ENCODE assay signal across 39 cellular contexts in the genomic region with DNA sequence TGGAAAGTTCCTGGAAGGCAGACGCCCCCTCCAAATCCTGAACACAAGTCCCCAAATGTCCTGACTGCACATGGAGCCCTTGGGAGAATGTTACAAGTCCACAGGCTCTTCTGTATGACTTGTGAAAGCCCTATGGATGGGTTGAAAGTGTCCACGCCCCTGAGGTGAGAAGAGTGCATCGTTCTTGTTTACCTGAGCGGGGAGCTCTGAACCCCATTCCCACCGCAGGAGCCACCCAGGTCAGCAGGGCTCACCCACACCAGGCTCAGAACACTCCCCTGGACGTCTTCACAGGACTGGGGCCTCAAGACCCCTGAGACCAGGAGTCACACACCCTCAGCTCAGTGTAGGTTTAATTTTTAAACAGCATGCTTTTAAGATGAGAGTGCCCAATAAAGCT.
"Had no signal": no experiment of that assay in that cellular context is flagged by ENCODE, and none has a peak within 500 bp of the region (broad histone marks: within the 10 kb centered on the region; RNA-seq: fewer than 3 reads in every experiment).

No MANE protein-coding gene starts in this region.

- H3K9me3 Mint-ChIP-seq: activated CD4-positive, alpha-beta memory T cell treated with anti-CD3 and anti-CD28 coated beads, Interleukin-2, amount 10 ng/mL, durations not matched to agents 7 days and 5 days; activated naive CD4-positive, alpha-beta T cell treated with anti-CD3 and anti-CD28 coated beads, Interleukin-2, amount 10 ng/mL, durations not matched to agents 7 days and 5 days; activated naive CD8-positive, alpha-beta T cell treated with anti-CD3 and anti-CD28 coated beads, Interleukin-2, amount 10 ng/mL, durations not matched to agents 7 days and 5 days; activated naive CD8-positive, alpha-beta T cell treated with anti-CD3 and anti-CD28 coated beads, Interleukin-2, amount 50 U/mL, for 24 hours; activated T-cell treated with anti-CD3 and anti-CD28 coated beads, Interleukin-2, amount 50 U/mL, for 24 hours; activated T-helper 2 cell treated with anti-CD3 and anti-CD28 coated beads, Interferon-gamma antibody, Interleukin-2, Interleukin-4, amounts not matched to agents 10 μg/mL and 5 μg/mL and 100 μg/mL, durations not matched to agents 14 hours and 24 hours and 36 hours; brain; central memory CD8-positive, alpha-beta T cell; T-helper 1 cell treated with Interleukin-12 subunit alpha and Interleukin-12 subunit beta and Interleukin-4 antibody, amounts not matched to agents 30 μg/mL and 1 μg/mL, for 36 hours; T-helper 2 cell treated with Interferon-gamma antibody and Interleukin-4, amounts not matched to agents 5 μg/mL and 100 μg/mL, for 36 hours had no signal

- DNase-seq: activated CD4-positive, alpha-beta memory T cell treated with anti-CD3 and anti-CD28 coated beads, Interleukin-2, amount 10 ng/mL, durations not matched to agents 7 days and 5 days; activated CD4-positive, alpha-beta T cell treated with anti-CD3 and anti-CD28 coated beads for 1 hour; activated CD4-positive, alpha-beta T cell treated with anti-CD3 and anti-CD28 coated beads for 36 hours; activated CD4-positive, alpha-beta T cell treated with anti-CD3 and anti-CD28 coated beads for 48 hours; activated CD4-positive, alpha-beta T cell treated with anti-CD3 and anti-CD28 coated beads, Interleukin-2, amount 50 U/mL, for 1 hour; activated CD4-positive, alpha-beta T cell treated with anti-CD3 and anti-CD28 coated beads, Interleukin-2, amount 50 U/mL, for 48 hours; activated CD4-positive, CD25-positive, alpha-beta regulatory T cell; activated CD8-positive, alpha-beta memory T cell treated with anti-CD3 and anti-CD28 coated beads for 24 hours; activated CD8-positive, alpha-beta memory T cell treated with anti-CD3 and anti-CD28 coated beads, Interleukin-2, amount 10 ng/mL, durations not matched to agents 7 days and 5 days; activated CD8-positive, alpha-beta memory T cell treated with anti-CD3 and anti-CD28 coated beads, Interleukin-2, amount 50 U/mL, for 48 hours; activated CD8-positive, alpha-beta T cell treated with anti-CD3 and anti-CD28 coated beads, Interleukin-2, amount 10 ng/mL, durations not matched to agents 7 days and 5 days; activated effector memory CD4-positive, alpha-beta T cell treated with Interleukin-2 at 50 U/mL for 16 hours; activated gamma-delta T cell; activated naive CD4-positive, alpha-beta T cell treated with anti-CD3 and anti-CD28 coated beads, Interleukin-2, amount 10 ng/mL, durations not matched to agents 7 days and 5 days; activated naive CD4-positive, alpha-beta T cell treated with Interleukin-2 at 50 U/mL for 16 hours; activated naive CD8-positive, alpha-beta T cell treated with anti-CD3 and anti-CD28 coated beads, Interleukin-2, amount 10 ng/mL, durations not matched to agents 7 days and 5 days; activated naive CD8-positive, alpha-beta T cell treated with anti-CD3 and anti-CD28 coated beads, Interleukin-2, amount 50 U/mL, for 24 hours; activated T-cell treated with anti-CD3 and anti-CD28 coated beads, Interleukin-2, amount 50 U/mL, for 24 hours; activated T-cell treated with anti-CD3 and anti-CD28 coated beads, Interleukin-2, amount 50 U/mL, for 48 hours; amygdala; anterior cingulate cortex; caudate nucleus; cerebellar nuclear complex; T-helper 1 cell; T-helper 2 cell; T-helper 9 cell had no signal

- H3K4me3 ChIP-seq: ascending aorta, cardiac muscle cell had no signal

- H3K9me3 ChIP-seq: ascending aorta had no signal

- H3K36me3 Mint-ChIP-seq: activated CD8-positive, alpha-beta memory T cell treated with anti-CD3 and anti-CD28 coated beads, Interleukin-2, amount 10 ng/mL, durations not matched to agents 7 days and 5 days; activated naive CD4-positive, alpha-beta T cell treated with anti-CD3 and anti-CD28 coated beads, Interleukin-2, amount 10 ng/mL, durations not matched to agents 7 days and 5 days; activated naive CD4-positive, alpha-beta T cell treated with anti-CD3 and anti-CD28 coated beads, Interleukin-2, amount 50 U/mL, for 24 hours; activated naive CD8-positive, alpha-beta T cell; activated naive CD8-positive, alpha-beta T cell treated with anti-CD3 and anti-CD28 coated beads, Interleukin-2, amount 10 ng/mL, durations not matched to agents 7 days and 5 days; brain had no signal

- H3K27ac ChIP-seq: ascending aorta, cardiac muscle cell, VCaP had no signal

- H3K36me3 ChIP-seq: ascending aorta, cardiac muscle cell had no signal

- FAIRE-seq: bronchial epithelial cell, TTC549 had no signal

- H3K27me3 ChIP-seq: ascending aorta, cardiac muscle cell had no signal

- H3K4me3 Mint-ChIP-seq: activated CD4-positive, alpha-beta memory T cell treated with anti-CD3 and anti-CD28 coated beads, Interleukin-2, amount 10 ng/mL, durations not matched to agents 7 days and 5 days; activated CD4-positive, alpha-beta T cell treated with anti-CD3 and anti-CD28 coated beads for 36 hours; activated CD8-positive, alpha-beta memory T cell treated with anti-CD3 and anti-CD28 coated beads, Interleukin-2, amount 10 ng/mL, durations not matched to agents 7 days and 5 days; activated CD8-positive, alpha-beta T cell treated with anti-CD3 and anti-CD28 coated beads, Interleukin-2, amount 10 ng/mL, durations not matched to agents 7 days and 5 days; activated naive CD4-positive, alpha-beta T cell treated with anti-CD3 and anti-CD28 coated beads, Interleukin-2, amount 10 ng/mL, durations not matched to agents 7 days and 5 days; activated naive CD4-positive, alpha-beta T cell treated with anti-CD3 and anti-CD28 coated beads, Interleukin-2, amount 50 U/mL, for 24 hours; activated naive CD8-positive, alpha-beta T cell; activated naive CD8-positive, alpha-beta T cell treated with anti-CD3 and anti-CD28 coated beads, Interleukin-2, amount 10 ng/mL, durations not matched to agents 7 days and 5 days; activated naive CD8-positive, alpha-beta T cell treated with anti-CD3 and anti-CD28 coated beads, Interleukin-2, amount 50 U/mL, for 24 hours; activated T-cell treated with anti-CD3 and anti-CD28 coated beads, Interleukin-2, amount 50 U/mL, for 24 hours; brain; central memory CD8-positive, alpha-beta T cell; T-helper 1 cell treated with Interleukin-12 subunit alpha and Interleukin-12 subunit beta and Interleukin-4 antibody, amounts not matched to agents 30 μg/mL and 1 μg/mL, for 36 hours; T-helper 2 cell treated with Interferon-gamma antibody and Interleukin-4, amounts not matched to agents 5 μg/mL and 100 μg/mL, for 36 hours had no signal

- H3K27ac Mint-ChIP-seq: activated CD4-positive, alpha-beta memory T cell treated with anti-CD3 and anti-CD28 coated beads, Interleukin-2, amount 10 ng/mL, durations not matched to agents 7 days and 5 days; activated CD4-positive, alpha-beta T cell treated with anti-CD3 and anti-CD28 coated beads for 36 hours; activated CD8-positive, alpha-beta memory T cell treated with anti-CD3 and anti-CD28 coated beads, Interleukin-2, amount 10 ng/mL, durations not matched to agents 7 days and 5 days; activated CD8-positive, alpha-beta T cell treated with anti-CD3 and anti-CD28 coated beads, Interleukin-2, amount 10 ng/mL, durations not matched to agents 7 days and 5 days; activated naive CD4-positive, alpha-beta T cell treated with anti-CD3 and anti-CD28 coated beads, Interleukin-2, amount 10 ng/mL, durations not matched to agents 7 days and 5 days; activated naive CD4-positive, alpha-beta T cell treated with anti-CD3 and anti-CD28 coated beads, Interleukin-2, amount 50 U/mL, for 24 hours; activated naive CD8-positive, alpha-beta T cell; activated naive CD8-positive, alpha-beta T cell treated with anti-CD3 and anti-CD28 coated beads, Interleukin-2, amount 10 ng/mL, durations not matched to agents 7 days and 5 days; activated naive CD8-positive, alpha-beta T cell treated with anti-CD3 and anti-CD28 coated beads, Interleukin-2, amount 50 U/mL, for 24 hours; activated T-cell treated with anti-CD3 and anti-CD28 coated beads, Interleukin-2, amount 50 U/mL, for 24 hours; activated T-helper 2 cell treated with anti-CD3 and anti-CD28 coated beads, Interferon-gamma antibody, Interleukin-2, Interleukin-4, amounts not matched to agents 10 μg/mL and 5 μg/mL and 100 μg/mL, durations not matched to agents 14 hours and 24 hours and 36 hours; T-helper 1 cell treated with Interleukin-12 subunit alpha and Interleukin-12 subunit beta and Interleukin-4 antibody, amounts not matched to agents 30 μg/mL and 1 μg/mL, for 36 hours; T-helper 2 cell treated with Interferon-gamma antibody and Interleukin-4, amounts not matched to agents 5 μg/mL and 100 μg/mL, for 36 hours had no signal

- H3K4me1 ChIP-seq: ascending aorta had no signal

- ATAC-seq: activated CD4-positive, alpha-beta T cell treated with anti-CD3 and anti-CD28 coated beads for 36 hours; activated CD4-positive, CD25-positive, alpha-beta regulatory T cell treated with anti-CD3 and anti-CD28 coated beads, Interleukin-2, amount 50 U/mL, for 24 hours; activated CD8-positive, alpha-beta memory T cell treated with anti-CD3 and anti-CD28 coated beads, Interleukin-2, amount 10 ng/mL, durations not matched to agents 7 days and 5 days; activated CD8-positive, alpha-beta T cell treated with anti-CD3 and anti-CD28 coated beads, Interleukin-2, amount 10 ng/mL, durations not matched to agents 7 days and 5 days; activated naive CD8-positive, alpha-beta T cell treated with anti-CD3 and anti-CD28 coated beads, Interleukin-2, amount 50 U/mL, for 24 hours had no signal
